1 cellular context compared by ENCODE assay signal in genomic region chr2:25159947-25160346, GRCh38.
TF ChIP-seq lines count a peak whose summit lies in the region.

No MANE protein-coding gene starts in this region.

TF ChIP-seq in IMR-90, 13 proteins besides CTCF, POLR2A, EP300 and RAD21 (continued from another document):
- TF ChIP-seq, protein P1, sequence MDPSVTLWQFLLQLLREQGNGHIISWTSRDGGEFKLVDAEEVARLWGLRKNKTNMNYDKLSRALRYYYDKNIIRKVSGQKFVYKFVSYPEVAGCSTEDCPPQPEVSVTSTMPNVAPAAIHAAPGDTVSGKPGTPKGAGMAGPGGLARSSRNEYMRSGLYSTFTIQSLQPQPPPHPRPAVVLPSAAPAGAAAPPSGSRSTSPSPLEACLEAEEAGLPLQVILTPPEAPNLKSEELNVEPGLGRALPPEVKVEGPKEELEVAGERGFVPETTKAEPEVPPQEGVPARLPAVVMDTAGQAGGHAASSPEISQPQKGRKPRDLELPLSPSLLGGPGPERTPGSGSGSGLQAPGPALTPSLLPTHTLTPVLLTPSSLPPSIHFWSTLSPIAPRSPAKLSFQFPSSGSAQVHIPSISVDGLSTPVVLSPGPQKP (IDR thresholded peaks at IDR 0.05; ENCODE audit: borderline replicate concordance, low read depth, low read length): no peak
- TF ChIP-seq FOS (IDR thresholded peaks at IDR 0.05; ENCODE audit: low read depth, low read length) (no peak), BHLHE40 (IDR thresholded peaks at IDR 0.05; ENCODE audit: low read depth, low read length) (no peak), SMC3 (IDR thresholded peaks at IDR 0.05; ENCODE audit: low read depth, low read length) (no peak), RFX5 (IDR thresholded peaks at IDR 0.05; ENCODE audit: low read depth, low read length) (no peak), MXI1 (IDR thresholded peaks at IDR 0.05; ENCODE audit: borderline replicate concordance, low read depth, low read length) (no peak), MAZ (IDR thresholded peaks at IDR 0.05; ENCODE audit: borderline replicate concordance, low read depth, low read length) (no peak), MAFK (IDR thresholded peaks at IDR 0.05; ENCODE audit: low read depth, low read length) (no peak)
